Comparison of ENCODE assay signal across 1 cellular context in genomic region chr14:105200074-105200473, GRCh38.
TF ChIP-seq lines count a peak whose summit lies in the region.

No MANE protein-coding gene starts in this region.

TF ChIP-seq in endothelial cell of umbilical vein, 7 proteins besides CTCF, POLR2A, EP300 and RAD21:
- TF ChIP-seq MYC (IDR thresholded peaks at IDR 0.05; ENCODE audit: low read depth, low read length) (no peak), MAX (IDR thresholded peaks at IDR 0.05; ENCODE audit: insufficient read depth, insufficient read length) (no peak), JUN (IDR thresholded peaks at IDR 0.05; ENCODE audit: borderline replicate concordance, insufficient read depth, insufficient read length, low read depth) (no peak)
TF ChIP-seq in endothelial cell of umbilical vein: peak in this region for 0.
